ENCODE assay signal across 8 cellular contexts in genomic region chr16:81259916-81260315, GRCh38. TPM values are rescaled to one million over a fixed set of nuclear protein-coding genes. Genes with fewer than 3 reads are reported as not detected.
"Had no signal": no experiment of that assay in that cellular context is flagged by ENCODE, and none has a peak within 500 bp of the region (broad histone marks: within the 10 kb centered on the region; RNA-seq: fewer than 3 reads in every experiment).

No MANE protein-coding gene starts in this region.

- H3K4me3 Mint-ChIP-seq: IgD-negative memory B cell had no signal

- ATAC-seq: HCT116 had no signal

- H3K4me1 Mint-ChIP-seq: IgD-negative memory B cell had no signal

- H3K9me3 ChIP-seq: HAP-1 had no signal

- H3K27ac Mint-ChIP-seq: IgD-negative memory B cell had no signal

- H3K4me3 ChIP-seq: HAP-1 had no signal

- H3K4me1 ChIP-seq: HAP-1 had no signal

- H3K4me2 ChIP-seq: KMS-11 had no signal

- H3K36me3 Mint-ChIP-seq: IgD-negative memory B cell had no signal

- H3K9ac ChIP-seq: KMS-11 had no signal

- H3K27ac ChIP-seq: KMS-11 had no signal

- H3K36me3 ChIP-seq: HAP-1 had no signal

- DNase-seq: GOT3, H7, KBM-7 had no signal

- FAIRE-seq: HTR-8/SVneo had no signal

RNA-seq across cellular contexts. Expression of gene BCO1, which starts 21.4 kb away (rescaled TPM):
- polyA plus RNA-seq: IgD-negative memory B cell had no signal
